In the genomic region with DNA sequence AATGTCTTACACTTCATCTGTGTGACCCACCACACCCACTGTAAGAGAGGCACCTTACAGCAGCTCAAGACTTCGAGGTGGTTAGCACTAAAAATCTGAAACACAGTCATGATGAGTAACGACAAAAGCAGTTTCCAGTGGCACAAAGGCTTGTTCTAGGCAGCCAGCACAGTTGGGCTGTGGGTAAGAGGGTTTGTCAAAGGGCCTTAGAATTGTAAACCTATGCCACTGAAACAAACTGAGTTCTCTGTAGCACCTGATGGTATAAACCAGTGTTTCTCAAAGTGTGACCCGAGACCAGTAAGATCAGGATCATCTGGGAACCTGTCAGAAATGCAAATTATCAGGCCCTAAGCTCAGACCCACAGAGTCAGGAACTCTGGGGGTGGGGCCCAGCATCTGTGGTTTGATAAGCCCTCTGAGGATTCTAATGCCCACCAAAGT, we compare ENCODE assay signal across 8 cellular contexts. TPM values are rescaled to one million over a fixed set of nuclear protein-coding genes. Genes with fewer than 3 reads are reported as not detected.
A peak's percentile ranks its signal among the peaks of the same experiment; 100 is the strongest.
DNase-seq lines count a peak whose midpoint lies in the region; ATAC-seq and TF ChIP-seq lines count a peak whose summit lies in the region.

No MANE protein-coding gene starts in this region.

- no peak overlapping the region for H3K4me3 ChIP-seq in CD4-positive, alpha-beta memory T cell (ENCODE audit: low read length in 2 of 2)
- no peak overlapping the region for H3K4me3 ChIP-seq in lower lobe of right lung

- no peak overlapping the region for H4K91ac ChIP-seq in H9 (ENCODE audit: insufficient read length, low read depth, low read length)

- H3K36me3 ChIP-seq in CD4-positive, alpha-beta memory T cell (ENCODE audit: insufficient read depth, low read length), result no peaks in the 10 kb centered on the region
- H3K36me3 ChIP-seq in lower lobe of right lung, result no peaks in the 10 kb centered on the region

- no peak overlapping the region for H2AFZ ChIP-seq in H9 (ENCODE audit: low read length)

- no peak overlapping the region for H3K23ac ChIP-seq in H9 (ENCODE audit: insufficient read length, low read depth, low read length)

- H3K9ac ChIP-seq in H9 (ENCODE audit: extremely low read depth, insufficient read length, low read length), result no peak overlapping the region

- peak overlapping the region; percentile 91 to 100 (median 99) for H3K27ac Mint-ChIP-seq in CD4-positive, alpha-beta memory T cell
- H3K27ac Mint-ChIP-seq in H9, result no peak overlapping the region

- H3K14ac ChIP-seq in H9 (ENCODE audit: insufficient read depth, low read length), result no peak overlapping the region

- no peak overlapping the region for H2BK20ac ChIP-seq in H9 (ENCODE audit: low read depth, low read length, poor library complexity, severe bottlenecking)

- WGBS in H9 (ENCODE audit: extremely low coverage, insufficient read length, low lambda C conversion rate), result no CpG with 5 or more reads among the region's 3 CpGs

- peak overlapping the region in 7 of 8 donors; percentile 23 to 89 (median 51) for H3K4me3 Mint-ChIP-seq in CD4-positive, alpha-beta memory T cell
- H3K4me3 Mint-ChIP-seq in H9, result no peak overlapping the region

- H2BK5ac ChIP-seq in H9 (ENCODE audit: insufficient read length, low read length), result no peak overlapping the region

- H3T11ph ChIP-seq in H9 (ENCODE audit: low read length), result no peak overlapping the region

- intact Hi-C loops in CD4-positive, alpha-beta memory T cell (cut with micrococcal nuclease), result loop anchor here (1.0 to 2.0 kb wide), 6 partner anchors 39 to 399 kb away; no protein-coding TSS in a partner anchor
- intact Hi-C loops in lower lobe of right lung (cut with DNase I), result no loop called here

- POLR2A ChIA-PET in CD4-positive, alpha-beta memory T cell (lab: Charles Lee; ENCODE audit: partially characterized antibody), result interaction anchor here (0.7 to 3.9 kb wide), 26 partner anchors 11 to 1277 kb away, joined by 3 to 37 read pairs (median 8); a partner anchor contains a TSS

- peak overlapping the region; percentile 64 for H3K27ac ChIP-seq in CD4-positive, alpha-beta memory T cell (ENCODE audit: low read depth, low read length)
- H3K27ac ChIP-seq in lower lobe of right lung, result peak overlapping the region; percentile 14
- no peak overlapping the region for H3K27ac ChIP-seq in H9 (ENCODE audit: insufficient read length, low read depth, low read length)

- no peak overlapping the region for H3K18ac ChIP-seq in H9 (ENCODE audit: insufficient read length, low read depth, low read length)

- H3K4me2 ChIP-seq in H9 (ENCODE audit: insufficient read depth, insufficient read length, low read length), result no peak overlapping the region

- no peaks in the 10 kb centered on the region for H3K27me3 ChIP-seq in CD4-positive, alpha-beta memory T cell (ENCODE audit: insufficient read depth, low read length)
- H3K27me3 ChIP-seq in lower lobe of right lung (ENCODE audit: low read depth) (no peaks in the 10 kb centered on the region), H9 (ENCODE audit: insufficient read depth, low read length) (no peaks in the 10 kb centered on the region)

- H3K27me3 Mint-ChIP-seq in CD4-positive, alpha-beta memory T cell, result no peaks in the 10 kb centered on the region
- H3K27me3 Mint-ChIP-seq in H9 (ENCODE audit: low read depth), result no peaks in the 10 kb centered on the region; the same call in 1 of the 2 replicates

- H3K4ac ChIP-seq in H9 (ENCODE audit: low read depth, low read length), result no peak overlapping the region

- ATAC-seq in HG03159 (IDR thresholded peaks at IDR 0.05; ENCODE audit: unreplicated experiment) (peak; percentile 30), lower lobe of right lung (peak; percentile 3 to 29)

- no peaks in the 10 kb centered on the region for H3K79me1 ChIP-seq in H9 (ENCODE audit: insufficient read depth, low read depth, low read length, poor library complexity, severe bottlenecking)

- no peaks in the 10 kb centered on the region for H4K20me1 ChIP-seq in H9 (ENCODE audit: control insufficient read depth, insufficient read depth, insufficient read length)

- H2AK5ac ChIP-seq in H9 (ENCODE audit: insufficient read length, low read length), result no peak overlapping the region

- no peaks in the 10 kb centered on the region for H3K9me3 ChIP-seq in CD4-positive, alpha-beta memory T cell (ENCODE audit: control insufficient read depth in 1 of 2, low read length in 2 of 2)
- no peaks in the 10 kb centered on the region for H3K9me3 ChIP-seq in lower lobe of right lung
- no peaks in the 10 kb centered on the region for H3K9me3 ChIP-seq in H9 (ENCODE audit: control insufficient read depth, low read depth, low read length)

- no peak overlapping the region for H2BK12ac ChIP-seq in H9 (ENCODE audit: insufficient read length, low read depth, low read length)

- no peak overlapping the region for H2BK15ac ChIP-seq in H9 (ENCODE audit: low read depth, low read length)

- H3K4me1 ChIP-seq in CD4-positive, alpha-beta memory T cell (ENCODE audit: insufficient read depth, low read length), result peaks cover 47% of the 10 kb centered on the region
- H3K4me1 ChIP-seq in lower lobe of right lung (peaks cover 58% of the 10 kb centered on the region), H9 (ENCODE audit: insufficient read depth, low read length) (peaks cover 2% of the 10 kb centered on the region; the same call in 1 of the 2 replicates)

- peaks cover 32 to 53% (median 41%) of the 10 kb centered on the region in 4 donors for H3K4me1 Mint-ChIP-seq in CD4-positive, alpha-beta memory T cell
- H3K4me1 Mint-ChIP-seq in H9, result peaks cover 22 to 30% of the 10 kb centered on the region in 2 experiments

- TF ChIP-seq CTCF in lower lobe of right lung (IDR thresholded peaks at IDR 0.05) (no peak), H9 (conservative IDR thresholded peaks at IDR 0.05) (no peak)

- H3K79me2 ChIP-seq in H9 (ENCODE audit: insufficient read depth, low read length), result no peaks in the 10 kb centered on the region

- no peak overlapping the region for H2BK120ac ChIP-seq in H9 (ENCODE audit: low read depth, low read length, poor library complexity, severe bottlenecking)

- H4K5ac ChIP-seq in H9 (ENCODE audit: insufficient read length, low read depth, low read length), result no peak overlapping the region

- CTCF ChIA-PET in CD4-positive, alpha-beta memory T cell (lab: Charles Lee; ENCODE audit: partially characterized antibody), result interaction anchor here (0.7 to 10.8 kb wide), 22 partner anchors 36 to 400 kb away, joined by 3 to 154 read pairs (median 6); a partner anchor contains a TSS

- no peak overlapping the region for H4K8ac ChIP-seq in H9 (replicated peaks; ENCODE audit: insufficient read length, low read depth, low read length)

- DNase-seq in CD4-positive, alpha-beta memory T cell, result peak; percentile 30 to 79 (median 48)
- peak; percentile 19 for DNase-seq in activated T-cell treated with anti-CD3 and anti-CD28 coated beads for 1 hour (ENCODE audit: low read depth)
- DNase-seq in lower lobe of right lung, result no peak
- DNase-seq in NCI-H69 (lab: John Stamatoyannopoulos, UW), result no peak
- DNase-seq in DMS79 (lab: John Stamatoyannopoulos, UW), result no peak
- DNase-seq in SKM-1 treated with dmso at 0.1 percent for 144 hours (lab: John Stamatoyannopoulos, UW; ENCODE audit: unreplicated experiment), result no peak
- no peak for DNase-seq in H9

- no peaks in the 10 kb centered on the region for H3K36me3 Mint-ChIP-seq in CD4-positive, alpha-beta memory T cell
- no peaks in the 10 kb centered on the region for H3K36me3 Mint-ChIP-seq in H9 (ENCODE audit: insufficient read depth in 1 of 3, low read depth in 3 of 3)

- no peak overlapping the region for H3K56ac ChIP-seq in H9 (ENCODE audit: insufficient read length, low read depth, low read length)

- no peaks in the 10 kb centered on the region for H3K23me2 ChIP-seq in H9 (ENCODE audit: insufficient read length, low read depth, low read length, poor library complexity, severe bottlenecking)

- no peaks in the 10 kb centered on the region for H3K9me3 Mint-ChIP-seq in CD4-positive, alpha-beta memory T cell
- H3K9me3 Mint-ChIP-seq in H9, result no peaks in the 10 kb centered on the region

RNA-seq across cellular contexts. Expression of a gene that starts 36.5 kb away (rescaled TPM):
- 1 to 10 TPM; 2.3 to 2.9 TPM for total RNA-seq in CD4-positive, alpha-beta memory T cell
- under 1 TPM in 1 of 2 donors, not detected in 1; 0.93 TPM for polyA plus RNA-seq in CD4-positive, alpha-beta memory T cell
- 56.8 TPM for total RNA-seq in lower lobe of right lung
- 3.5 and 4.6 TPM in 2 replicates for total RNA-seq in H9 (2021)

Comparison
In these comparisons a context has a peak if more than half of its experiments do, and no peak if none do; other contexts are left out.
1. DNase-seq: peak in CD4-positive, alpha-beta memory T cell (5 of 5) and activated T-cell treated with anti-CD3 and anti-CD28 coated beads for 1 hour (single experiment); none in lower lobe of right lung (single experiment), NCI-H69 (single experiment), DMS79 (single experiment), SKM-1 treated with dmso at 0.1 percent for 144 hours (single experiment) and H9 (single experiment).
2. H3K27ac Mint-ChIP-seq: peak in CD4-positive, alpha-beta memory T cell (7 of 7); none in H9 (0 of 3).
3. H3K4me3 Mint-ChIP-seq: peak in CD4-positive, alpha-beta memory T cell (7 of 8); none in H9 (0 of 2).
4. RNA of a gene that starts 36.5 kb away (total RNA-seq): 56.8 TPM in lower lobe of right lung (single experiment); 3.5 to 4.6 TPM in H9 and 2.3 to 2.9 TPM in CD4-positive, alpha-beta memory T cell; every median in the first group is over 10 times any median in the second.